Comparison of ENCODE assay signal across 31 cellular contexts in the genomic region with DNA sequence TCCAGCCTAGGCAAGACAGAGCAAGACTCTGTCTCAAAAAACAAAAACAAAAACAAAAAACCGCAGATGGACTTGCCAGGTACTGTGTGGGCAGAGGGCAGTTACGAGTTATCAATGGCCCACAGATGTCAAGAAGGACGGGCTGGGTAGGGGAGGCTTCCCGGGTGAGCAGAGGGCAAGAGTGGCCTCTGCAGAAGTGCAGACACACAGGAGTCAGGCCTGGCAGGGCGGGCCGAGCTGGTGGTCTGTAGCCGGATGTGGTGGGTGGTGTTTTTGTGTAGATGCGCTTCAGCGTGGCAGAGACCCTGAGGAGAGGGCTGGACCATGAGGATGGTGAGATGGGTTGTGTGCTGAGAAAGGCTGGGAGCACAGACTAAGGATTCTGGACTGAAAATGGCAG.
"Had no signal": no experiment of that assay in that cellular context is flagged by ENCODE, and none has a peak within 500 bp of the region (broad histone marks: within the 10 kb centered on the region; RNA-seq: fewer than 3 reads in every experiment).

No MANE protein-coding gene starts in this region.

- H3K4me1 Mint-ChIP-seq: activated CD4-positive, alpha-beta memory T cell treated with anti-CD3 and anti-CD28 coated beads, Interleukin-2, amount 10 ng/mL, durations not matched to agents 7 days and 5 days; activated CD4-positive, alpha-beta T cell treated with anti-CD3 and anti-CD28 coated beads, Interleukin-2, amount 10 ng/mL, durations not matched to agents 7 days and 5 days; activated naive CD4-positive, alpha-beta T cell treated with anti-CD3 and anti-CD28 coated beads, Interleukin-2, amount 10 ng/mL, durations not matched to agents 7 days and 5 days; activated naive CD8-positive, alpha-beta T cell treated with anti-CD3 and anti-CD28 coated beads, Interleukin-2, amount 10 ng/mL, durations not matched to agents 7 days and 5 days; brain; central memory CD8-positive, alpha-beta T cell had no signal

- H3K27ac Mint-ChIP-seq: activated CD4-positive, alpha-beta memory T cell treated with anti-CD3 and anti-CD28 coated beads, Interleukin-2, amount 10 ng/mL, durations not matched to agents 7 days and 5 days; activated CD4-positive, alpha-beta T cell treated with anti-CD3 and anti-CD28 coated beads, Interleukin-2, amount 10 ng/mL, durations not matched to agents 7 days and 5 days; activated naive CD4-positive, alpha-beta T cell treated with anti-CD3 and anti-CD28 coated beads, Interleukin-2, amount 10 ng/mL, durations not matched to agents 7 days and 5 days; activated naive CD4-positive, alpha-beta T cell treated with anti-CD3 and anti-CD28 coated beads, Interleukin-2, amount 50 U/mL, for 72 hours; activated naive CD8-positive, alpha-beta T cell treated with anti-CD3 and anti-CD28 coated beads, Interleukin-2, amount 10 ng/mL, durations not matched to agents 7 days and 5 days; activated T-cell treated with anti-CD3 and anti-CD28 coated beads, Interleukin-2, amount 50 U/mL, for 24 hours; activated T-cell treated with anti-CD3 and anti-CD28 coated beads, Interleukin-2, amount 50 U/mL, for 72 hours; brain; effector memory CD8-positive, alpha-beta T cell; WTC11 had no signal

- H3K27me3 Mint-ChIP-seq: activated CD4-positive, alpha-beta T cell treated with anti-CD3 and anti-CD28 coated beads, Interleukin-2, amount 10 ng/mL, durations not matched to agents 7 days and 5 days; activated T-cell treated with anti-CD3 and anti-CD28 coated beads, Interleukin-2, amount 50 U/mL, for 24 hours had no signal

- H3K4me3 Mint-ChIP-seq: activated CD4-positive, alpha-beta memory T cell treated with anti-CD3 and anti-CD28 coated beads, Interleukin-2, amount 10 ng/mL, durations not matched to agents 7 days and 5 days; activated CD4-positive, alpha-beta T cell treated with anti-CD3 and anti-CD28 coated beads, Interleukin-2, amount 10 ng/mL, durations not matched to agents 7 days and 5 days; activated naive CD4-positive, alpha-beta T cell treated with anti-CD3 and anti-CD28 coated beads, Interleukin-2, amount 10 ng/mL, durations not matched to agents 7 days and 5 days; activated naive CD8-positive, alpha-beta T cell treated with anti-CD3 and anti-CD28 coated beads, Interleukin-2, amount 10 ng/mL, durations not matched to agents 7 days and 5 days; activated T-cell treated with anti-CD3 and anti-CD28 coated beads, Interleukin-2, amount 50 U/mL, for 24 hours; activated T-cell treated with anti-CD3 and anti-CD28 coated beads, Interleukin-2, amount 50 U/mL, for 72 hours; brain; central memory CD8-positive, alpha-beta T cell; effector memory CD8-positive, alpha-beta T cell; WTC11 had no signal

- H3K27ac ChIP-seq: ascending aorta, breast epithelium, cardiac muscle cell, coronary artery, epithelial cell of prostate, esophagus squamous epithelium, gastroesophageal sphincter, heart right ventricle, VCaP had no signal

- H3K36me3 Mint-ChIP-seq: activated naive CD4-positive, alpha-beta T cell treated with anti-CD3 and anti-CD28 coated beads, Interleukin-2, amount 10 ng/mL, durations not matched to agents 7 days and 5 days; activated naive CD4-positive, alpha-beta T cell treated with anti-CD3 and anti-CD28 coated beads, Interleukin-2, amount 50 U/mL, for 72 hours; activated naive CD8-positive, alpha-beta T cell treated with anti-CD3 and anti-CD28 coated beads, Interleukin-2, amount 10 ng/mL, durations not matched to agents 7 days and 5 days; brain; WTC11 had no signal

- DNase-seq: activated CD4-positive, alpha-beta memory T cell treated with anti-CD3 and anti-CD28 coated beads, Interleukin-2, amount 10 ng/mL, durations not matched to agents 7 days and 5 days; activated CD4-positive, alpha-beta T cell treated with anti-CD3 and anti-CD28 coated beads for 1 hour; activated CD4-positive, alpha-beta T cell treated with anti-CD3 and anti-CD28 coated beads for 4 hours; activated CD4-positive, alpha-beta T cell treated with anti-CD3 and anti-CD28 coated beads, Interleukin-2, amount 10 ng/mL, durations not matched to agents 7 days and 5 days; activated CD4-positive, alpha-beta T cell treated with anti-CD3 and anti-CD28 coated beads, Interleukin-2, amount 50 U/mL, for 4 hours; activated CD8-positive, alpha-beta memory T cell treated with anti-CD3 and anti-CD28 coated beads, Interleukin-2, amount 50 U/mL, for 48 hours; activated gamma-delta T cell; activated naive CD4-positive, alpha-beta T cell; activated naive CD4-positive, alpha-beta T cell treated with anti-CD3 and anti-CD28 coated beads, Interleukin-2, amount 10 ng/mL, durations not matched to agents 7 days and 5 days; activated naive CD8-positive, alpha-beta T cell treated with anti-CD3 and anti-CD28 coated beads, Interleukin-2, amount 10 ng/mL, durations not matched to agents 7 days and 5 days; activated T-cell treated with anti-CD3 and anti-CD28 coated beads for 4 hours; activated T-cell treated with anti-CD3 and anti-CD28 coated beads, Interleukin-2, amount 50 U/mL, for 24 hours; activated T-cell treated with anti-CD3 and anti-CD28 coated beads, Interleukin-2, amount 50 U/mL, for 72 hours; dermis blood vessel endothelial cell; effector CD4-positive, alpha-beta T cell; effector memory CD8-positive, alpha-beta T cell; esophagus squamous epithelium; foreskin melanocyte; heart right ventricle; T-helper 2 cell had no signal

- H3K9me3 Mint-ChIP-seq: activated CD4-positive, alpha-beta memory T cell treated with anti-CD3 and anti-CD28 coated beads, Interleukin-2, amount 10 ng/mL, durations not matched to agents 7 days and 5 days; activated CD4-positive, alpha-beta T cell treated with anti-CD3 and anti-CD28 coated beads, Interleukin-2, amount 10 ng/mL, durations not matched to agents 7 days and 5 days; activated naive CD4-positive, alpha-beta T cell treated with anti-CD3 and anti-CD28 coated beads, Interleukin-2, amount 10 ng/mL, durations not matched to agents 7 days and 5 days; activated naive CD4-positive, alpha-beta T cell treated with anti-CD3 and anti-CD28 coated beads, Interleukin-2, amount 50 U/mL, for 72 hours; activated naive CD8-positive, alpha-beta T cell treated with anti-CD3 and anti-CD28 coated beads, Interleukin-2, amount 10 ng/mL, durations not matched to agents 7 days and 5 days; activated T-cell treated with anti-CD3 and anti-CD28 coated beads, Interleukin-2, amount 50 U/mL, for 24 hours; activated T-cell treated with anti-CD3 and anti-CD28 coated beads, Interleukin-2, amount 50 U/mL, for 72 hours; brain; central memory CD8-positive, alpha-beta T cell; effector memory CD8-positive, alpha-beta T cell; WTC11 had no signal
